ENCODE assay signal across 20 cellular contexts in the genomic region with DNA sequence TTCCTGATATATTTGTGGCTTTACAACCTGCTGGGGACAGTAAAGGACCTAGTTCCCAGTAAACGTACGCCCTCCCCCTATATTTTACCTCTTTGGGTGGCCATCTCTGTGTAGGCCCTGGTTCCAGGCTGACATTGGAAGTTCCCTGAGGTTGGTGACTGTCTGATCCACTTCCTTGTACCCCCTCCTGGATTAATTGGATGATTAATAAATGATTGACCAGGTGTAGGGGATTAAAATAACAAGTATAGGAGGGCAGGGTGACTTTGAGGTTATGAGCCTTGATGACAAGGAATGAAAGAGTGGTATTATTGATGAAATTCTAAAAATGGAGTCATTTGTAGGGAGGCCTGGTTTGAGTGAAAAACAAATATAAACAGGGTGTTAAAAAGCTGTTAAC. TPM values are rescaled to one million over a fixed set of nuclear protein-coding genes. Genes with fewer than 3 reads are reported as not detected.
DNase-seq lines count a peak whose midpoint lies in the region; ATAC-seq, FAIRE-seq and TF ChIP-seq lines count a peak whose summit lies in the region.
"Had no signal": no experiment of that assay in that cellular context is flagged by ENCODE, and none has a peak within 500 bp of the region (broad histone marks: within the 10 kb centered on the region; RNA-seq: fewer than 3 reads in every experiment).

No MANE protein-coding gene starts in this region.

- intact Hi-C loops in breast epithelium (cut with DNase I; ENCODE audit: low total_unique reads) (no loop called here), MCF 10A (cut with micrococcal nuclease) (no loop called here), gastrocnemius medialis (cut with DNase I; ENCODE audit: low total_unique reads) (no loop called here)

- H3K9me3 Mint-ChIP-seq in MCF 10A (ENCODE audit: unreplicated experiment): no peaks in the 10 kb centered on the region
- H3K9me3 Mint-ChIP-seq in activated CD4-positive, alpha-beta memory T cell treated with anti-CD3 and anti-CD28 coated beads, Interleukin-2, amount 10 ng/mL, durations not matched to agents 7 days and 5 days: no peaks in the 10 kb centered on the region
- H3K9me3 Mint-ChIP-seq in type B pancreatic cell: no peaks in the 10 kb centered on the region
- H3K9me3 Mint-ChIP-seq: activated naive CD4-positive, alpha-beta T cell treated with anti-CD3 and anti-CD28 coated beads, Interleukin-2, amount 10 ng/mL, durations not matched to agents 7 days and 5 days had no signal

- in situ Hi-C loops in gastrocnemius medialis (cut with MboI; ENCODE audit: low sequenced_read_pairs in 4 of 4): no loop called here

- FAIRE-seq in D721Med (lab: Jason Lieb, UNC): no peak
- FAIRE-seq: endothelial cell of umbilical vein, frontal cortex had no signal

- no peaks in the 10 kb centered on the region for H3K36me3 Mint-ChIP-seq in MCF 10A (ENCODE audit: insufficient read depth, unreplicated experiment)
- H3K36me3 Mint-ChIP-seq in activated CD4-positive, alpha-beta memory T cell treated with anti-CD3 and anti-CD28 coated beads, Interleukin-2, amount 10 ng/mL, durations not matched to agents 7 days and 5 days (ENCODE audit: low read depth): peaks cover 35% of the 10 kb centered on the region
- peaks cover 17% of the 10 kb centered on the region for H3K36me3 Mint-ChIP-seq in type B pancreatic cell

- DNase-seq in breast epithelium (ENCODE audit: low spot score in 2 of 2) (no peak), MCF 10A (ENCODE audit: unreplicated experiment) (no peak), kidney glomerular epithelial cell (lab: John Stamatoyannopoulos, UW) (peak; percentile 56), type B pancreatic cell (ENCODE audit: extremely low spot score, unreplicated experiment) (no peak), D721Med (ENCODE audit: insufficient read length, low spot score) (no peak), gastrocnemius medialis (no peak)
- no peak for DNase-seq in activated CD4-positive, alpha-beta memory T cell treated with anti-CD3 and anti-CD28 coated beads, Interleukin-2, amount 10 ng/mL, durations not matched to agents 7 days and 5 days
- DNase-seq: activated CD4-positive, alpha-beta T cell treated with anti-CD3 and anti-CD28 coated beads, Interleukin-2, amount 10 ng/mL, durations not matched to agents 7 days and 5 days; activated naive CD4-positive, alpha-beta T cell treated with anti-CD3 and anti-CD28 coated beads, Interleukin-2, amount 10 ng/mL, durations not matched to agents 7 days and 5 days; caudate nucleus; DMS53; nucleus accumbens; Right ventricle myocardium superior; T-helper 9 cell; uterus had no signal

- no peak for TF ChIP-seq POLR2A in breast epithelium (IDR thresholded peaks at IDR 0.05)
- TF ChIP-seq POLR2A in gastrocnemius medialis (IDR thresholded peaks at IDR 0.05): no peak

- H3K4me3 Mint-ChIP-seq in MCF 10A (ENCODE audit: unreplicated experiment): no peak overlapping the region
- H3K4me3 Mint-ChIP-seq in activated CD4-positive, alpha-beta memory T cell treated with anti-CD3 and anti-CD28 coated beads, Interleukin-2, amount 10 ng/mL, durations not matched to agents 7 days and 5 days: no peak overlapping the region
- H3K4me3 Mint-ChIP-seq in type B pancreatic cell: peak overlapping the region; percentile 4
- H3K4me3 Mint-ChIP-seq: activated CD4-positive, alpha-beta T cell treated with anti-CD3 and anti-CD28 coated beads, Interleukin-2, amount 10 ng/mL, durations not matched to agents 7 days and 5 days; activated naive CD4-positive, alpha-beta T cell treated with anti-CD3 and anti-CD28 coated beads, Interleukin-2, amount 10 ng/mL, durations not matched to agents 7 days and 5 days had no signal

- H3K4me3 ChIP-seq in breast epithelium (no peak overlapping the region), gastrocnemius medialis (no peak overlapping the region)
- H3K4me3 ChIP-seq: uterus had no signal

- H3K4me1 ChIP-seq in breast epithelium: peaks cover 17 to 46% of the 10 kb centered on the region in 2 donors
- H3K4me1 ChIP-seq in gastrocnemius medialis: peaks cover 48 to 75% of the 10 kb centered on the region in 2 donors

- ATAC-seq in HG02970 (IDR thresholded peaks at IDR 0.05; ENCODE audit: low FRiP score, unreplicated experiment) (no peak), gastrocnemius medialis (no peak)

- CTCF ChIA-PET in MCF 10A (lab: Yijun Ruan, JAX): no interaction called here
- CTCF ChIA-PET in activated CD4-positive, alpha-beta memory T cell treated with anti-CD3 and anti-CD28 coated beads, Interleukin-2, amount 10 ng/mL, durations not matched to agents 7 days and 5 days (lab: Charles Lee): no interaction called here

- no peaks in the 10 kb centered on the region for H3K27me3 ChIP-seq in breast epithelium
- no peaks in the 10 kb centered on the region for H3K27me3 ChIP-seq in gastrocnemius medialis
- H3K27me3 ChIP-seq: uterus had no signal

- no peak for TF ChIP-seq CTCF in breast epithelium (IDR thresholded peaks at IDR 0.05)
- TF ChIP-seq CTCF in MCF 10A (IDR thresholded peaks at IDR 0.05; ENCODE audit: unreplicated experiment): no peak
- no peak for TF ChIP-seq CTCF in type B pancreatic cell (conservative IDR thresholded peaks at IDR 0.05)
- TF ChIP-seq CTCF in D721Med (IDR thresholded peaks at IDR 0.05; ENCODE audit: insufficient read depth, missing control alignments): no peak
- TF ChIP-seq CTCF in gastrocnemius medialis (IDR thresholded peaks at IDR 0.05 in 4 of 5, conservative IDR thresholded peaks at IDR 0.05 in 1 of 5): no peak

- H3K9me3 ChIP-seq in breast epithelium (no peaks in the 10 kb centered on the region), gastrocnemius medialis (no peaks in the 10 kb centered on the region)
- H3K9me3 ChIP-seq: uterus had no signal

- H3K36me3 ChIP-seq in breast epithelium: no peaks in the 10 kb centered on the region
- no peaks in the 10 kb centered on the region for H3K36me3 ChIP-seq in gastrocnemius medialis
- H3K36me3 ChIP-seq: uterus had no signal

- peaks cover 47% of the 10 kb centered on the region for H3K4me1 Mint-ChIP-seq in MCF 10A (ENCODE audit: insufficient read depth, unreplicated experiment)
- H3K4me1 Mint-ChIP-seq in activated CD4-positive, alpha-beta memory T cell treated with anti-CD3 and anti-CD28 coated beads, Interleukin-2, amount 10 ng/mL, durations not matched to agents 7 days and 5 days: peaks cover 92% of the 10 kb centered on the region
- peaks cover 65% of the 10 kb centered on the region for H3K4me1 Mint-ChIP-seq in type B pancreatic cell (ENCODE audit: unreplicated experiment)

- POLR2A ChIA-PET in MCF 10A (lab: Yijun Ruan, JAX): interaction anchor here (0.6 to 1.0 kb wide), 2 partner anchors 95 to 146 kb away, joined by 3 to 5 read pairs; a partner anchor contains a TSS
- POLR2A ChIA-PET in activated CD4-positive, alpha-beta memory T cell treated with anti-CD3 and anti-CD28 coated beads, Interleukin-2, amount 10 ng/mL, durations not matched to agents 7 days and 5 days (lab: Charles Lee): interaction anchor here (0.6 to 1.8 kb wide), 5 partner anchors 9 to 62 kb away, joined by 3 to 6 read pairs (median 3); a partner anchor contains a TSS

- H3K27me3 Mint-ChIP-seq in MCF 10A (ENCODE audit: insufficient read depth, unreplicated experiment) (no peaks in the 10 kb centered on the region), type B pancreatic cell (no peaks in the 10 kb centered on the region)
- no peaks in the 10 kb centered on the region for H3K27me3 Mint-ChIP-seq in activated CD4-positive, alpha-beta memory T cell treated with anti-CD3 and anti-CD28 coated beads, Interleukin-2, amount 10 ng/mL, durations not matched to agents 7 days and 5 days
- H3K27me3 Mint-ChIP-seq: activated CD4-positive, alpha-beta T cell treated with anti-CD3 and anti-CD28 coated beads, Interleukin-2, amount 10 ng/mL, durations not matched to agents 7 days and 5 days; activated naive CD4-positive, alpha-beta T cell treated with anti-CD3 and anti-CD28 coated beads, Interleukin-2, amount 10 ng/mL, durations not matched to agents 7 days and 5 days had no signal

- H3K27ac ChIP-seq in breast epithelium (peak overlapping the region; percentile 76 to 97), gastrocnemius medialis (no peak overlapping the region)
- H3K27ac ChIP-seq: uterus had no signal

- no peak overlapping the region for H3K27ac Mint-ChIP-seq in MCF 10A (ENCODE audit: low read depth, unreplicated experiment)
- H3K27ac Mint-ChIP-seq in activated CD4-positive, alpha-beta memory T cell treated with anti-CD3 and anti-CD28 coated beads, Interleukin-2, amount 10 ng/mL, durations not matched to agents 7 days and 5 days: peak overlapping the region; percentile 66
- H3K27ac Mint-ChIP-seq in type B pancreatic cell: peak overlapping the region; percentile 89
- H3K27ac Mint-ChIP-seq: activated naive CD4-positive, alpha-beta T cell treated with anti-CD3 and anti-CD28 coated beads, Interleukin-2, amount 10 ng/mL, durations not matched to agents 7 days and 5 days had no signal

- no TSS peak for BruUV-seq in MCF 10A (replicated peaks; lab: Mats Ljungman, UMichigan)

RNA-seq across cellular contexts. Expression of a gene that starts 9.6 kb away (rescaled TPM):
- total RNA-seq in breast epithelium (10 to 100 TPM; 30.2 to 55.9 (median 55.7) TPM), MCF 10A (2022) (27.7 and 32.1 TPM in 2 replicates), type B pancreatic cell (ENCODE audit: low replicate concordance) (31.7 and 78.9 TPM in 2 replicates), gastrocnemius medialis (10 to 100 TPM; 11.9 to 26.3 (median 16.2) TPM)
- total RNA-seq in activated CD4-positive, alpha-beta memory T cell treated with anti-CD3 and anti-CD28 coated beads, Interleukin-2, amount 10 ng/mL, durations not matched to agents 7 days and 5 days: 10 to 100 TPM; 63.4 to 65.2 TPM

RNA-seq across cellular contexts. Expression of a gene that starts 46.3 kb away (rescaled TPM):
- under 1 TPM in 2 of 3 donors, not detected in 1; 0.29 to 0.33 TPM for total RNA-seq in breast epithelium
- not detected in 2 replicates for total RNA-seq in MCF 10A (2022)
- not detected for total RNA-seq in activated CD4-positive, alpha-beta memory T cell treated with anti-CD3 and anti-CD28 coated beads, Interleukin-2, amount 10 ng/mL, durations not matched to agents 7 days and 5 days
- total RNA-seq in type B pancreatic cell (ENCODE audit: low replicate concordance): 0.21 and 3.4 TPM in 2 replicates
- total RNA-seq in gastrocnemius medialis: not detected
- total RNA-seq: activated CD4-positive, alpha-beta T cell treated with anti-CD3 and anti-CD28 coated beads, Interleukin-2, amount 10 ng/mL, durations not matched to agents 7 days and 5 days; endothelial cell of umbilical vein; lung microvascular endothelial cell; Right ventricle myocardium superior; skeletal muscle tissue; uterus had no signal

Comparison
In these comparisons a context has a peak if more than half of its experiments do, and no peak if none do; other contexts are left out.
1. H3K27ac ChIP-seq: peak in breast epithelium (2 of 2); none in gastrocnemius medialis (0 of 4).